7 cellular contexts compared by ENCODE assay signal in the genomic region with DNA sequence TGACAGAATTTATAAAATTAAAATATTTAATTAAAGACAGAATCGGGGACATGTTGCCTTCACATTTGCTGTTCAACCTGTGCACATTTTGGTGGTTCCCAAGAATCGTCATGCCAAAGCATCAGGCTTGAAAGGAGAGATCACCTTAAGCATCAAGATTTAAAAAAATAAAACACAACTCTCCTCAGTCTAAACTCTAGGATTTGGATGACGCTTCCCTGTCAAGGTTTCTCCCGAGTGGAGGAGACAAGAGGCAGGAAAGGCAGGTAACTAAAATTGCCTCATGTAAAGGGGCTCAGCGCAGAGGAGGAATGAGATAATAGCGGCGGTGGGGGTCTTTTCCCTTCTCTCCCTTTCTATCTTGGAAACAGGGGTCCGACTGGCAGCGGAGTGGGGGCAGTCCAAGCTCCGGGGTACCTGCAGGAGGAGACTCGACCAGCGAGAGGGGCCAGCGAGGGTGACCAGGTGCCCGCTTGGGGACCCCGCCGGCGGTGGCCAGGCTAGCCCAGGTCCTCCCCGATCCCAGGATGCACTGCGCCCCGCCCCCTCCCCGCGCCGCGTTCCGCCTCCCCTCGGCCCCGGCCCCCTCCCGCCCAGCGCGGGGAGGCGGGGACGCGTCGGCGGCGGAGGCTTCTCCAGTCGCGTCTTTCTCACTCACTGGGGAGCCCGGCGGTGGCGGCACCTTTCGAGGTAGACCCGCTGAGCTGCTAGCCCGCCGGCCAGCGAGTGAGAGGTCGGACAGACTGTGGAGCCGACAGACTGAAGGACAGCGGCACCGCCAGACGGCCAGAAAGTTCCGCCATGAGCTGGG. TPM values are rescaled to one million over a fixed set of nuclear protein-coding genes. Genes with fewer than 3 reads are reported as not detected.
DNase-seq lines count a peak whose midpoint lies in the region; ATAC-seq, FAIRE-seq and TF ChIP-seq lines count a peak whose summit lies in the region.

A gene (plus strand): TSS at position 638 of the 811 bp plus-strand sequence. CDS start 164 bp downstream, at position 802.

- peaks cover 31% of the 10 kb centered on the region for H3K4me1 ChIP-seq in HepG2 (ENCODE audit: insufficient read depth, low read length)

- peaks cover 11% of the 10 kb centered on the region for H3K4me1 Mint-ChIP-seq in activated CD4-positive, alpha-beta T cell treated with anti-CD3 and anti-CD28 coated beads, Interleukin-2, amount 10 ng/mL, durations not matched to agents 24 days and 14 days

- no peak for TF ChIP-seq EP300 in HepG2 (IDR thresholded peaks at IDR 0.05; ENCODE audit: low read depth in 2 of 2, low read length in 2 of 2)
- TF ChIP-seq EP300 in HepG2 (CRISPR knock-in tag; IDR thresholded peaks at IDR 0.05; ENCODE audit: borderline replicate concordance): no peak

- DNase-seq in NCI-H2227 treated with DMSO at 0.1 percent for 48 hours (lab: John Stamatoyannopoulos, UW) (peak; percentile 75), dermis microvascular lymphatic vessel endothelial cell (ENCODE audit: low read depth in 2 of 2) (peak; percentile 27 to 83), HepG2 (ENCODE audit: low spot score) (peak; percentile 65)
- DNase-seq in activated CD4-positive, alpha-beta T cell treated with anti-CD3 and anti-CD28 coated beads, Interleukin-2, amount 10 ng/mL, durations not matched to agents 24 days and 14 days: peak; percentile 80
- DNase-seq in stimulated activated CD4-positive, alpha-beta T cell treated with anti-CD3 and anti-CD28 coated beads, Interleukin-2, amount 100 ng/mL, for 4 hours (ENCODE audit: low read depth): peak; percentile 59

- H3K27me3 ChIP-seq in HepG2 (ENCODE audit: control insufficient read depth in 1 of 2, insufficient read depth in 2 of 2, low read length in 2 of 2): no peaks in the 10 kb centered on the region; a peak in 1 of 5 replicates

- intact Hi-C loops in activated CD4-positive, alpha-beta T cell treated with anti-CD3 and anti-CD28 coated beads, Interleukin-2, amount 10 ng/mL, durations not matched to agents 24 days and 14 days (cut with micrococcal nuclease): loop anchor here (10.0 kb wide), 1 partner anchor 237 kb away; a partner anchor contains a TSS
- intact Hi-C loops in HepG2 (cut with micrococcal nuclease; ENCODE audit: unreplicated experiment): loop anchor here (2.0 to 5.0 kb wide), 2 partner anchors 145 to 171 kb away; no protein-coding TSS in a partner anchor

- H3K27ac ChIP-seq in HepG2 (ENCODE audit: extremely low read length, insufficient read depth, low read length): peak within 1 kb of the TSS; percentile 90

- H3K79me2 ChIP-seq in HepG2 (ENCODE audit: insufficient read depth, low read length): peaks cover 41% of the 10 kb centered on the region

- 3% methylated on average over 13 of the region's 52 CpGs for WGBS in HepG2 (ENCODE audit: low lambda C conversion rate)

- H3K9me3 ChIP-seq in HepG2 (ENCODE audit: low read length): no peaks in the 10 kb centered on the region

- peak within 1 kb of the TSS; percentile 90 for H3K9ac ChIP-seq in HepG2 (ENCODE audit: insufficient read depth, low read depth, low read length)

- CTCF ChIA-PET in HepG2 (lab: Yijun Ruan, JAX; ENCODE audit: low intra/inter-chr PET ratio, low total read pairs): no interaction called here

- TSS peak; percentile 70 for BruUV-seq in HepG2 (replicated peaks; lab: Mats Ljungman, UMichigan)

- ATAC-seq in GM19035 (IDR thresholded peaks at IDR 0.05; ENCODE audit: unreplicated experiment): peak; percentile 66
- peak; percentile 90 for ATAC-seq in HepG2
- ATAC-seq in GM21528 (IDR thresholded peaks at IDR 0.05; ENCODE audit: low FRiP score, unreplicated experiment): no peak

- TF ChIP-seq RAD21 in HepG2 (CRISPR knock-in tag; IDR thresholded peaks at IDR 0.05): no peak

- peak within 1 kb of the TSS; percentile 83 for H3K4me3 Mint-ChIP-seq in activated CD4-positive, alpha-beta T cell treated with anti-CD3 and anti-CD28 coated beads, Interleukin-2, amount 10 ng/mL, durations not matched to agents 24 days and 14 days

- TF ChIP-seq CTCF in HepG2 (CRISPR knock-in tag; IDR thresholded peaks at IDR 0.05): no peak

- peak within 1 kb of the TSS; percentile 87 to 99 (median 99) for H3K4me3 ChIP-seq in HepG2 (replicated peaks in 1 of 3; ENCODE audit: insufficient read depth in 1 of 3, low read depth in 2 of 3, low read length in 3 of 3)

- peak within 1 kb of the TSS; percentile 79 for H3K4me2 ChIP-seq in HepG2 (ENCODE audit: low read depth, low read length)

- in situ Hi-C loops in HepG2 (cut with HindIII; ENCODE audit: extremely low pct_ligation_motif_present, low pct_unique_long_range_greater_than_20kb): loop anchor here (5.0 kb wide), 1 partner anchor 170 kb away; no protein-coding TSS in a partner anchor

- H3K36me3 Mint-ChIP-seq in activated CD4-positive, alpha-beta T cell treated with anti-CD3 and anti-CD28 coated beads, Interleukin-2, amount 10 ng/mL, durations not matched to agents 24 days and 14 days (ENCODE audit: low read depth): peaks cover 2% of the 10 kb centered on the region

- POLR2A ChIA-PET in HepG2 (lab: Yijun Ruan, JAX): interaction anchor here (0.9 to 3.1 kb wide), 12 partner anchors 102 to 431 kb away, joined by 3 to 30 read pairs (median 3); a partner anchor contains a TSS

- FAIRE-seq in HepG2 (lab: Jason Lieb, UNC): no peak

- peaks cover 63% of the 10 kb centered on the region for H3K27me3 Mint-ChIP-seq in activated CD4-positive, alpha-beta T cell treated with anti-CD3 and anti-CD28 coated beads, Interleukin-2, amount 10 ng/mL, durations not matched to agents 24 days and 14 days

- H3K27ac Mint-ChIP-seq in activated CD4-positive, alpha-beta T cell treated with anti-CD3 and anti-CD28 coated beads, Interleukin-2, amount 10 ng/mL, durations not matched to agents 24 days and 14 days: no peak within 1 kb of the TSS

- TF ChIP-seq POLR2A in HepG2 (IDR thresholded peaks at IDR 0.05; ENCODE audit: insufficient read depth in 1 of 2, low read depth in 2 of 2, low read length in 2 of 2): peak; percentile 72 to 85

- peak within 1 kb of the TSS; percentile 88 for H2AFZ ChIP-seq in HepG2 (ENCODE audit: low read length)

- no peaks in the 10 kb centered on the region for H3K36me3 ChIP-seq in HepG2 (replicated peaks in 1 of 2; ENCODE audit: control insufficient read depth in 1 of 2, insufficient read depth in 2 of 2, low read length in 2 of 2)

- no peaks in the 10 kb centered on the region for H3K9me3 Mint-ChIP-seq in activated CD4-positive, alpha-beta T cell treated with anti-CD3 and anti-CD28 coated beads, Interleukin-2, amount 10 ng/mL, durations not matched to agents 24 days and 14 days

- peaks cover 26% of the 10 kb centered on the region for H4K20me1 ChIP-seq in HepG2 (ENCODE audit: insufficient read depth, low read length)

TF ChIP-seq in HepG2, 621 proteins besides CTCF, POLR2A, EP300 and RAD21 (continues in another document):
- TF ChIP-seq SSRP1 (CRISPR knock-in tag; IDR thresholded peaks at IDR 0.05) (no peak), ZNF333 (CRISPR knock-in tag; IDR thresholded peaks at IDR 0.05; ENCODE audit: borderline replicate concordance) (0 out of 2 replicates have a peak, but pooled peaks have one; percentile 72), SALL1 (CRISPR knock-in tag; IDR thresholded peaks at IDR 0.05) (peak; percentile 70), ZNF124 (CRISPR knock-in tag; IDR thresholded peaks at IDR 0.05) (0 out of 2 replicates have a peak, but pooled peaks have one; percentile 7), HDAC1 (CRISPR knock-in tag; IDR thresholded peaks at IDR 0.05) (peak; percentile 64), ETV5 (CRISPR knock-in tag; IDR thresholded peaks at IDR 0.05; ENCODE audit: borderline replicate concordance) (peak; percentile 8; the same call in 1 of the 2 replicates), SPEN (CRISPR knock-in tag; IDR thresholded peaks at IDR 0.05; ENCODE audit: low read depth) (no peak)

RNA-seq across cellular contexts. Expression of the gene that starts here (rescaled TPM):
- 0.14 and 0.24 TPM in 2 replicates for total RNA-seq in activated CD4-positive, alpha-beta T cell treated with anti-CD3 and anti-CD28 coated beads, Interleukin-2, amount 10 ng/mL, durations not matched to agents 24 days and 14 days
- total RNA-seq in dermis microvascular lymphatic vessel endothelial cell (37.0 and 39.2 TPM in 2 replicates), HepG2 (2016; rRNA removed; fragmentation: Illumina TruSeq; extraction: Trizol) (27.1 and 41.3 TPM in 2 replicates)
- total RNA-seq in HepG2 (2016; cell fraction: cytosol; rRNA removed; fragmentation: Illumina TruSeq; extraction: Trizol; ENCODE audit: low read depth): 2.3 and 3.3 TPM in 2 replicates
- 27.1 and 40.1 TPM in 2 replicates for total RNA-seq in HepG2 (2016; cell fraction: insoluble cytoplasmic fraction; rRNA removed; fragmentation: Illumina TruSeq; extraction: Trizol)
- 10.8 and 11.9 TPM in 2 replicates for total RNA-seq in HepG2 (2016; cell fraction: membrane; rRNA removed; fragmentation: Illumina TruSeq; extraction: Trizol)
- 28.0 and 31.5 TPM in 2 replicates for total RNA-seq in HepG2 (2016; cell fraction: nucleus; rRNA removed; fragmentation: Illumina TruSeq; extraction: Trizol)
- 21.6 and 24.1 TPM in 2 replicates for polyA plus RNA-seq in HepG2 (2011; rRNA removed)
- polyA plus RNA-seq in HepG2 (2011; cell fraction: cytosol; rRNA removed): 10.5 and 18.1 TPM in 2 replicates
- 12.7 and 16.6 TPM in 2 replicates for polyA plus RNA-seq in HepG2 (2011; cell fraction: nucleus; rRNA removed)
- 28.0 and 34.5 TPM in 2 replicates for polyA plus RNA-seq in HepG2 (2012)
- polyA plus RNA-seq in HepG2 (2016; cell fraction: cytosol; fragmentation: Illumina TruSeq; extraction: Trizol; ENCODE audit: low read depth): 1.2 and 1.5 TPM in 2 replicates
- 31.4 and 32.8 TPM in 2 replicates for polyA plus RNA-seq in HepG2 (2016; cell fraction: insoluble cytoplasmic fraction; fragmentation: Illumina TruSeq; extraction: Trizol; ENCODE audit: low read depth)
- 5.1 and 5.4 TPM in 2 replicates for polyA plus RNA-seq in HepG2 (2016; cell fraction: membrane; fragmentation: Illumina TruSeq; extraction: Trizol; ENCODE audit: low read depth)
- polyA plus RNA-seq in HepG2 (2016; cell fraction: nucleus; fragmentation: Illumina TruSeq; extraction: Trizol; ENCODE audit: insufficient read depth, low read depth): 22.9 and 23.6 TPM in 2 replicates
- 8.9 and 25.8 TPM in 2 replicates for polyA minus RNA-seq in HepG2 (2011; rRNA and poly(A)+ RNA removed; ENCODE audit: low replicate concordance)
- 21.8 and 28.5 TPM in 2 replicates for polyA minus RNA-seq in HepG2 (2011; cell fraction: cytosol; rRNA and poly(A)+ RNA removed)
- polyA minus RNA-seq in HepG2 (2011; cell fraction: nucleus; rRNA and poly(A)+ RNA removed): 101 and 102 TPM in 2 replicates

Comparison
In these comparisons a context has a peak if more than half of its experiments do, and no peak if none do; other contexts are left out.
1. Peak in DNase-seq in activated CD4-positive, alpha-beta T cell treated with anti-CD3 and anti-CD28 coated beads, Interleukin-2, amount 10 ng/mL, durations not matched to agents 24 days and 14 days; RNA of the gene not detected or under 1 TPM.